In genomic region chr1:32754282-32755097, GRCh38 we compare ENCODE assay signal across 8 cellular contexts. TPM values are rescaled to one million over a fixed set of nuclear protein-coding genes. Genes with fewer than 3 reads are reported as not detected.
A peak's percentile ranks its signal among the peaks of the same experiment; 100 is the strongest.
DNase-seq lines count a peak whose midpoint lies in the region; ATAC-seq, FAIRE-seq and TF ChIP-seq lines count a peak whose summit lies in the region.

No MANE protein-coding gene starts in this region.

- intact Hi-C loops in vagina (cut with DNase I) = no loop called here

- no peaks in the 10 kb centered on the region for H4K20me1 ChIP-seq in Loucy (ENCODE audit: insufficient read depth, low read length, poor library complexity, severe bottlenecking)

- no peaks in the 10 kb centered on the region for H3K9me3 ChIP-seq in Loucy (ENCODE audit: insufficient read depth, low read depth, low read length)
- H3K9me3 ChIP-seq in vagina = no peaks in the 10 kb centered on the region

- DNase-seq in D341Med (ENCODE audit: low spot score) (peak; percentile 73), activated T-helper 1 cell treated with Interleukin-2 at 50 U/mL for 16 hours (ENCODE audit: low read depth) (peak; percentile 15), fibroblast of mammary gland (ENCODE audit: low read depth) (peak; percentile 25), omental fat pad (ENCODE audit: low spot score) (no peak), vagina (ENCODE audit: extremely low spot score in 2 of 2) (no peak), frontal cortex (ENCODE audit: low spot score in 2 of 2) (no peak)

- H3K27ac ChIP-seq in vagina = peak overlapping the region; percentile 84

- peak overlapping the region; percentile 81 for H3K4me2 ChIP-seq in Loucy (ENCODE audit: low read depth, low read length, poor library complexity, severe bottlenecking)

- H3K36me3 ChIP-seq in Loucy (ENCODE audit: insufficient read depth, low read length) (no peaks in the 10 kb centered on the region), vagina (no peaks in the 10 kb centered on the region)

- no peaks in the 10 kb centered on the region for H3K9me2 ChIP-seq in Loucy (replicated peaks; ENCODE audit: low read depth, low read length)

- H2AFZ ChIP-seq in Loucy (ENCODE audit: low read length) = no peak overlapping the region

- H3K4me3 ChIP-seq in Loucy (ENCODE audit: low read length, poor library complexity, severe bottlenecking) (peak overlapping the region; percentile 68), fibroblast of mammary gland (ENCODE audit: control insufficient read depth, low read depth, low read length) (peak overlapping the region; percentile 41), vagina (peak overlapping the region; percentile 77 to 78)

- peaks cover 4% of the 10 kb centered on the region for H3K4me1 ChIP-seq in Loucy (ENCODE audit: insufficient read depth, low read length, poor library complexity, severe bottlenecking)
- H3K4me1 ChIP-seq in vagina = peaks cover 60% of the 10 kb centered on the region

- peak; percentile 56 for ATAC-seq in omental fat pad (ENCODE audit: low FRiP score)
- no peak for ATAC-seq in GM21360 (IDR thresholded peaks at IDR 0.05; ENCODE audit: unreplicated experiment)

- no peak overlapping the region for H3K9ac ChIP-seq in Loucy (ENCODE audit: low read depth, low read length, poor library complexity, severe bottlenecking)

- H3K79me2 ChIP-seq in Loucy (ENCODE audit: insufficient read depth, low read length) = no peaks in the 10 kb centered on the region

- TF ChIP-seq CTCF in Loucy (conservative IDR thresholded peaks at IDR 0.05; ENCODE audit: low read length) (no peak), fibroblast of mammary gland (conservative IDR thresholded peaks at IDR 0.05; ENCODE audit: control insufficient read depth, insufficient read depth, low read depth, low read length) (no peak), omental fat pad (IDR thresholded peaks at IDR 0.05) (no peak), vagina (IDR thresholded peaks at IDR 0.05) (no peak)

- no peak for TF ChIP-seq POLR2A in vagina (IDR thresholded peaks at IDR 0.05)

- no peak for FAIRE-seq in frontal cortex (lab: Jason Lieb, UNC)

- no peaks in the 10 kb centered on the region for H3K27me3 ChIP-seq in Loucy (ENCODE audit: insufficient read depth, low read length, poor library complexity, severe bottlenecking)
- H3K27me3 ChIP-seq in vagina = no peaks in the 10 kb centered on the region

- no peaks in the 10 kb centered on the region for H3F3A ChIP-seq in Loucy (ENCODE audit: low read depth)

RNA-seq across cellular contexts. Expression of gene SYNC, which starts 51.9 kb away (rescaled TPM):
- total RNA-seq in omental fat pad (10 to 100 TPM; 14.8 to 27.4 (median 22.1) TPM), vagina (13.0 TPM), frontal cortex (3.7 TPM)

Comparison
In these comparisons a context has a peak if more than half of its experiments do, and no peak if none do; other contexts are left out.
1. DNase-seq: peak in D341Med (single experiment), activated T-helper 1 cell treated with Interleukin-2 at 50 U/mL for 16 hours (single experiment) and fibroblast of mammary gland (single experiment); none in omental fat pad (single experiment), vagina (0 of 2) and frontal cortex (0 of 2).
2. Peak in every context shown above with its lines, with median percentiles within 50 percentile points of each other: H3K4me3 ChIP-seq.